1 cellular context compared by ENCODE assay signal in the genomic region with DNA sequence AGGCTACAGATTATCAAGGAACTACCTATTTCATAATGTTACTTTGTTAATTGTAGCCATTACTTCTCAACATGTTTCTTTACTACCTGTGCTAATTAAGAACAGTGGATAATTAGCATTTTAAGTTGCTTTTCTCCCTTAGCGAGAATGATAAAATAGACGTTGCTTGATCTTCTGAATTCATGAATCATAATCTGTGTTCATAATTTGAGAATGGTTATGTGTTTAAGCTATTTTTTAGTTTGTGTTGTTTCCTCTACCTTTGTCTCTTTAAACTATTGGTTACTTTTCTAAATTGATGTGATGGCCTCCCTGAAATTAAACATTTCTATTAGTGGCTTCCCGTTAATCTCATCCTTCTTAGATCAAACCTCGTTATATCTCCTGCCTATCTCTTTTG.
TF ChIP-seq lines count a peak whose summit lies in the region.

A gene (plus strand): TSS at position 301 of the 400 bp plus-strand sequence. CDS start 371 bp downstream, outside the sequence.

TF ChIP-seq in WTC11, 78 proteins besides CTCF, POLR2A, EP300 and RAD21 (continued from another document):
- TF ChIP-seq, protein P1, sequence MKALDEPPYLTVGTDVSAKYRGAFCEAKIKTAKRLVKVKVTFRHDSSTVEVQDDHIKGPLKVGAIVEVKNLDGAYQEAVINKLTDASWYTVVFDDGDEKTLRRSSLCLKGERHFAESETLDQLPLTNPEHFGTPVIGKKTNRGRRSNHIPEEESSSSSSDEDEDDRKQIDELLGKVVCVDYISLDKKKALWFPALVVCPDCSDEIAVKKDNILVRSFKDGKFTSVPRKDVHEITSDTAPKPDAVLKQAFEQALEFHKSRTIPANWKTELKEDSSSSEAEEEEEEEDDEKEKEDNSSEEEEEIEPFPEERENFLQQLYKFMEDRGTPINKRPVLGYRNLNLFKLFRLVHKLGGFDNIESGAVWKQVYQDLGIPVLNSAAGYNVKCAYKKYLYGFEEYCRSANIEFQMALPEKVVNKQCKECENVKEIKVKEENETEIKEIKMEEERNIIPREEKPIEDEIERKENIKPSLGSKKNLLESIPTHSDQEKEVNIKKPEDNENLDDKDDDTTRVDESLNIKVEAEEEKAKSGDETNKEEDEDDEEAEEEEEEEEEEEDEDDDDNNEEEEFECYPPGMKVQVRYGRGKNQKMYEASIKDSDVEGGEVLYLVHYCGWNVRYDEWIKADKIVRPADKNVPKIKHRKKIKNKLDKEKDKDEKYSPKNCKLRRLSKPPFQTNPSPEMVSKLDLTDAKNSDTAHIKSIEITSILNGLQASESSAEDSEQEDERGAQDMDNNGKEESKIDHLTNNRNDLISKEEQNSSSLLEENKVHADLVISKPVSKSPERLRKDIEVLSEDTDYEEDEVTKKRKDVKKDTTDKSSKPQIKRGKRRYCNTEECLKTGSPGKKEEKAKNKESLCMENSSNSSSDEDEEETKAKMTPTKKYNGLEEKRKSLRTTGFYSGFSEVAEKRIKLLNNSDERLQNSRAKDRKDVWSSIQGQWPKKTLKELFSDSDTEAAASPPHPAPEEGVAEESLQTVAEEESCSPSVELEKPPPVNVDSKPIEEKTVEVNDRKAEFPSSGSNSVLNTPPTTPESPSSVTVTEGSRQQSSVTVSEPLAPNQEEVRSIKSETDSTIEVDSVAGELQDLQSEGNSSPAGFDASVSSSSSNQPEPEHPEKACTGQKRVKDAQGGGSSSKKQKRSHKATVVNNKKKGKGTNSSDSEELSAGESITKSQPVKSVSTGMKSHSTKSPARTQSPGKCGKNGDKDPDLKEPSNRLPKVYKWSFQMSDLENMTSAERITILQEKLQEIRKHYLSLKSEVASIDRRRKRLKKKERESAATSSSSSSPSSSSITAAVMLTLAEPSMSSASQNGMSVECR (CRISPR knock-in tag; IDR thresholded peaks at IDR 0.05; ENCODE audit: borderline replicate concordance), result no peak
- no peak for TF ChIP-seq RELA (CRISPR knock-in tag; IDR thresholded peaks at IDR 0.05; ENCODE audit: borderline replicate concordance)
- TF ChIP-seq MXD4 (CRISPR knock-in tag; IDR thresholded peaks at IDR 0.05; ENCODE audit: borderline replicate concordance), result no peak
- TF ChIP-seq ZNF219 (CRISPR knock-in tag; IDR thresholded peaks at IDR 0.05; ENCODE audit: borderline replicate concordance), result no peak
- TF ChIP-seq ZNF396 (CRISPR knock-in tag; IDR thresholded peaks at IDR 0.05; ENCODE audit: borderline replicate concordance), result no peak
